Comparison of ENCODE assay signal across 32 cellular contexts in the genomic region with DNA sequence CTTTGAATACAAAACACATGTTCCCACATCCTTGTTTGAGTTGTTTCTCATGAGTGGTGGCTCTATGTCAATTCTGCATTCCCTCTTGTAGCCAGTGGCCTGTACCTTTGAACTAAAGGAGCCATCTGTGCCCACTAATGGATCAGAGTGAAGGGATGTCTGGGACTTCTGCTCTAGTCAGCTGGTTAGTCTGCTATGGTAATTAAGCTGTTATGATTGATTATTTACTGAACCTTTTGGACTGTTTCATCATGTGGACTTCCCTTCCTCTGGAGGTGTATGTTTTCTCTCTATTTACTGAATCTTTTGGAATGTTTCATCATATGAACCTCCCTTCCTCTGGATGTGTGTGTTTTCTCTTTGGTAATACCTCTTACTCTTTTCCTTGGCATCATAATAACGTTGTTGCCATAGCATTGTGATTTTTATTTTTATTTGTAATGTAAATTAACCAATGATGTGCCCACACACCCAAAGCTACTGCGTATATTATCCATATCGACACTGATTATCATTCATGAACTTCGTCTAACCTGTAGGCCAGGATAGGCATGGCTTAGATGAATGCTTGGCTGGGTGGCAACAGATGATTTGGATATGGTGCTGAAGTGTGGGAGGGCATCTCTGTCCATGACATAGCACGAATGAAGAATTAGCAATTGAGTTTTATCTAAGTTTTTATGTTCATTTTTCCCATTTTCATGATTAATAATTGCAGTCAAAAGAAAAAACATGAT.
DNase-seq lines count a peak whose midpoint lies in the region; ATAC-seq and TF ChIP-seq lines count a peak whose summit lies in the region.
"Had no signal": no experiment of that assay in that cellular context is flagged by ENCODE, and none has a peak within 500 bp of the region (broad histone marks: within the 10 kb centered on the region; RNA-seq: fewer than 3 reads in every experiment).

No MANE protein-coding gene starts in this region.

- no peak overlapping the region for H3K4me3 ChIP-seq in hepatocyte
- no peak overlapping the region for H3K4me3 ChIP-seq in ovary
- H3K4me3 ChIP-seq: ascending aorta, cardiac muscle cell, esophagus squamous epithelium, HAP-1, left lung, suprapubic skin, upper lobe of right lung had no signal

- 98% methylated on average over 5 of the region's 5 CpGs for WGBS in hepatocyte (ENCODE audit: low lambda C conversion rate, missing lambda C conversion rate)
- WGBS in ovary, 3 donors = 81 to 88% (median 86%) methylated on average over 5 of the region's 5 CpGs

- H4K20me1 ChIP-seq in hepatocyte (ENCODE audit: insufficient read depth, poor library complexity, severe bottlenecking) = no peaks in the 10 kb centered on the region

- H3K4me3 Mint-ChIP-seq in CD4-positive, alpha-beta T cell = no peak overlapping the region
- no peak overlapping the region for H3K4me3 Mint-ChIP-seq in activated CD4-positive, alpha-beta memory T cell treated with anti-CD3 and anti-CD28 coated beads for 36 hours
- H3K4me3 Mint-ChIP-seq: activated naive CD8-positive, alpha-beta T cell treated with anti-CD3 and anti-CD28 coated beads for 36 hours; dendritic cell treated with granulocyte-macrophage colony-stimulating factor and Interleukin-4, amounts not matched to agents 40 ng/mL and 50 ng/mL, for 4 days; stimulated activated naive B cell treated with anti-CD40 and anti-IgM and Interleukin-4, amounts not matched to agents 10 μg/mL and 1 μg/mL and 100 μg/mL, for 72 hours had no signal

- H3K4me1 ChIP-seq in hepatocyte (ENCODE audit: insufficient read depth) (peaks cover 16% of the 10 kb centered on the region), ovary (ENCODE audit: insufficient read depth) (no peaks in the 10 kb centered on the region)
- H3K4me1 ChIP-seq: ascending aorta, esophagus squamous epithelium, suprapubic skin, upper lobe of right lung had no signal

- H3K27ac ChIP-seq in CD4-positive, alpha-beta T cell (ENCODE audit: low read depth, low read length) = no peak overlapping the region
- H3K27ac ChIP-seq in hepatocyte (peak overlapping the region; percentile 73), ovary (no peak overlapping the region)
- H3K27ac ChIP-seq: ascending aorta, cardiac muscle cell, esophagus squamous epithelium, left lung, suprapubic skin, upper lobe of right lung had no signal

- no peak for DNase-seq in CD4-positive, alpha-beta T cell
- DNase-seq in GM03348 (ENCODE audit: low spot score) (peak; percentile 10), NCI-H524 (lab: John Stamatoyannopoulos, UW) (peak; percentile 26 to 64), hepatocyte (ENCODE audit: low spot score) (peak; percentile 33), ovary (no peak), OCI-M2 (lab: John Stamatoyannopoulos, UW; ENCODE audit: unreplicated experiment) (no peak)
- DNase-seq in activated CD4-positive, alpha-beta memory T cell treated with anti-CD3 and anti-CD28 coated beads for 36 hours = no peak
- DNase-seq in activated naive CD4-positive, alpha-beta T cell treated with Interleukin-2 at 50 U/mL for 16 hours = no peak
- DNase-seq: activated CD4-positive, alpha-beta T cell treated with anti-CD3 and anti-CD28 coated beads, Interleukin-2, amount 50 U/mL, for 1 hour; activated naive CD8-positive, alpha-beta T cell treated with anti-CD3 and anti-CD28 coated beads for 36 hours; C1 segment of cervical spinal cord; esophagus squamous epithelium; KBM-7; left lung; mesendoderm; MM.1S; NCI-H2171; NCI-H510A treated with DMSO at 0.1 percent for 48 hours; NK-92 treated with Interleukin-12 subunit alpha and Interleukin-12 subunit beta, amount 100 ng/mL, for 24 hours; SHP77 treated with DMSO at 0.1 percent for 48 hours; stimulated activated CD4-positive, alpha-beta T cell treated with anti-CD3 and anti-CD28 coated beads, Interleukin-4, amount 100 ng/mL, for 4 hours; stimulated activated naive B cell treated with anti-CD40 and anti-IgM and Interleukin-4, amounts not matched to agents 10 μg/mL and 1 μg/mL and 100 μg/mL, for 72 hours; T-helper 9 cell; upper lobe of right lung had no signal

- H2AFZ ChIP-seq in hepatocyte = no peak overlapping the region

- no peaks in the 10 kb centered on the region for H3K9me3 Mint-ChIP-seq in CD4-positive, alpha-beta T cell
- no peaks in the 10 kb centered on the region for H3K9me3 Mint-ChIP-seq in activated CD4-positive, alpha-beta memory T cell treated with anti-CD3 and anti-CD28 coated beads for 36 hours
- H3K9me3 Mint-ChIP-seq: activated naive CD8-positive, alpha-beta T cell treated with anti-CD3 and anti-CD28 coated beads for 36 hours; activated T-helper 2 cell treated with anti-CD3 and anti-CD28 coated beads, Interferon-gamma antibody, Interleukin-2, Interleukin-4, amounts not matched to agents 10 μg/mL and 5 μg/mL and 100 μg/mL, durations not matched to agents 14 hours and 24 hours and 36 hours; dendritic cell treated with granulocyte-macrophage colony-stimulating factor and Interleukin-4, amounts not matched to agents 40 ng/mL and 50 ng/mL, for 4 days; stimulated activated naive B cell treated with anti-CD40 and anti-IgM and Interleukin-4, amounts not matched to agents 10 μg/mL and 1 μg/mL and 100 μg/mL, for 72 hours had no signal

- intact Hi-C loops in CD4-positive, alpha-beta T cell (cut with DNase I, micrococcal nuclease) = no loop called here
- intact Hi-C loops in activated CD4-positive, alpha-beta memory T cell treated with anti-CD3 and anti-CD28 coated beads for 36 hours (cut with micrococcal nuclease) = no loop called here
- intact Hi-C loops in ovary (cut with DNase I) = no loop called here

- TF ChIP-seq CTCF in CD4-positive, alpha-beta T cell (IDR thresholded peaks at IDR 0.05) = no peak
- TF ChIP-seq CTCF in hepatocyte (IDR thresholded peaks at IDR 0.05; ENCODE audit: poor library complexity) (no peak), ovary (IDR thresholded peaks at IDR 0.05) (no peak)

- POLR2A ChIA-PET in CD4-positive, alpha-beta T cell (lab: Charles Lee) = no interaction called here
- POLR2A ChIA-PET in activated CD4-positive, alpha-beta memory T cell treated with anti-CD3 and anti-CD28 coated beads for 36 hours (lab: Charles Lee) = no interaction called here

- H3K36me3 ChIP-seq in hepatocyte (replicated peaks; ENCODE audit: insufficient read depth, low read depth) (no peaks in the 10 kb centered on the region), ovary (no peaks in the 10 kb centered on the region)
- H3K36me3 ChIP-seq: cardiac muscle cell, suprapubic skin, upper lobe of right lung had no signal

- no peak for ATAC-seq in CD4-positive, alpha-beta T cell (ENCODE audit: poor library complexity)
- ATAC-seq: Panc1; sciatic nerve; stimulated activated naive B cell treated with anti-CD40 and anti-IgM and Interleukin-4, amounts not matched to agents 10 μg/mL and 1 μg/mL and 100 μg/mL, for 72 hours; upper lobe of right lung had no signal

- no peaks in the 10 kb centered on the region for H3K27me3 ChIP-seq in CD4-positive, alpha-beta T cell (ENCODE audit: control insufficient read depth, insufficient read depth, low read length)
- H3K27me3 ChIP-seq in hepatocyte (no peaks in the 10 kb centered on the region), ovary (no peaks in the 10 kb centered on the region)
- H3K27me3 ChIP-seq: ascending aorta, cardiac muscle cell, esophagus squamous epithelium, left lung, suprapubic skin, upper lobe of right lung had no signal

- no peak for TF ChIP-seq POLR2A in ovary (IDR thresholded peaks at IDR 0.05)

- H3K9me3 ChIP-seq in CD4-positive, alpha-beta T cell (ENCODE audit: control insufficient read depth, low read length) = no peaks in the 10 kb centered on the region
- no peaks in the 10 kb centered on the region for H3K9me3 ChIP-seq in hepatocyte (ENCODE audit: low read depth)
- no peaks in the 10 kb centered on the region for H3K9me3 ChIP-seq in ovary
- H3K9me3 ChIP-seq: ascending aorta, esophagus squamous epithelium, HAP-1, left lung, suprapubic skin, upper lobe of right lung had no signal

- peaks cover 97% of the 10 kb centered on the region for H3K36me3 Mint-ChIP-seq in CD4-positive, alpha-beta T cell (ENCODE audit: low read depth)
- peaks cover 29% of the 10 kb centered on the region for H3K36me3 Mint-ChIP-seq in activated CD4-positive, alpha-beta memory T cell treated with anti-CD3 and anti-CD28 coated beads for 36 hours

- no peaks in the 10 kb centered on the region for H3K9me2 ChIP-seq in hepatocyte (replicated peaks; ENCODE audit: insufficient read depth)

- H3K27me3 Mint-ChIP-seq in CD4-positive, alpha-beta T cell = no peaks in the 10 kb centered on the region
- H3K27me3 Mint-ChIP-seq in activated CD4-positive, alpha-beta memory T cell treated with anti-CD3 and anti-CD28 coated beads for 36 hours = no peaks in the 10 kb centered on the region
- H3K27me3 Mint-ChIP-seq: activated naive CD8-positive, alpha-beta T cell treated with anti-CD3 and anti-CD28 coated beads for 36 hours; dendritic cell treated with granulocyte-macrophage colony-stimulating factor and Interleukin-4, amounts not matched to agents 40 ng/mL and 50 ng/mL, for 4 days had no signal

- peak overlapping the region; percentile 15 for H3K27ac Mint-ChIP-seq in CD4-positive, alpha-beta T cell
- no peak overlapping the region for H3K27ac Mint-ChIP-seq in activated CD4-positive, alpha-beta memory T cell treated with anti-CD3 and anti-CD28 coated beads for 36 hours
- H3K27ac Mint-ChIP-seq: activated naive CD8-positive, alpha-beta T cell treated with anti-CD3 and anti-CD28 coated beads for 36 hours; activated T-helper 2 cell treated with anti-CD3 and anti-CD28 coated beads, Interferon-gamma antibody, Interleukin-2, Interleukin-4, amounts not matched to agents 10 μg/mL and 5 μg/mL and 100 μg/mL, durations not matched to agents 14 hours and 24 hours and 36 hours; dendritic cell treated with granulocyte-macrophage colony-stimulating factor and Interleukin-4, amounts not matched to agents 40 ng/mL and 50 ng/mL, for 4 days; stimulated activated naive B cell treated with anti-CD40 and anti-IgM and Interleukin-4, amounts not matched to agents 10 μg/mL and 1 μg/mL and 100 μg/mL, for 72 hours had no signal

- no peaks in the 10 kb centered on the region for H3K79me2 ChIP-seq in hepatocyte

- no peak overlapping the region for H3K4me2 ChIP-seq in hepatocyte

- H3K4me1 Mint-ChIP-seq in CD4-positive, alpha-beta T cell (ENCODE audit: low read depth) = peaks cover 26% of the 10 kb centered on the region
- H3K4me1 Mint-ChIP-seq in activated CD4-positive, alpha-beta memory T cell treated with anti-CD3 and anti-CD28 coated beads for 36 hours (ENCODE audit: low read depth) = peaks cover 47% of the 10 kb centered on the region

- no peak for TF ChIP-seq EP300 in ovary (IDR thresholded peaks at IDR 0.05)

- CTCF ChIA-PET in CD4-positive, alpha-beta T cell (lab: Charles Lee) = interaction anchor here (1.7 kb wide), 1 partner anchor 26 kb away, joined by 5 read pairs; no protein-coding TSS in a partner anchor
- CTCF ChIA-PET in activated CD4-positive, alpha-beta memory T cell treated with anti-CD3 and anti-CD28 coated beads for 36 hours (lab: Charles Lee) = interaction anchor here (1.9 kb wide), 1 partner anchor 26 kb away, joined by 4 read pairs; no protein-coding TSS in a partner anchor

Comparison
In these comparisons a context has a peak if more than half of its experiments do, and no peak if none do; other contexts are left out.
1. DNase-seq: peak in GM03348 (single experiment), NCI-H524 (2 of 2) and hepatocyte (single experiment); none in CD4-positive, alpha-beta T cell (0 of 10), activated CD4-positive, alpha-beta memory T cell treated with anti-CD3 and anti-CD28 coated beads for 36 hours (single experiment), ovary (0 of 5), activated naive CD4-positive, alpha-beta T cell treated with Interleukin-2 at 50 U/mL for 16 hours (single experiment) and OCI-M2 (single experiment).